Comparison of ENCODE assay signal across 22 cellular contexts in genomic region chr2:80748576-80748975, GRCh38.
"Had no signal": no experiment of that assay in that cellular context is flagged by ENCODE, and none has a peak within 500 bp of the region (broad histone marks: within the 10 kb centered on the region; RNA-seq: fewer than 3 reads in every experiment).

No MANE protein-coding gene starts in this region.

- H3K9me3 ChIP-seq: heart right ventricle, lower lobe of right lung, transverse colon, uterus had no signal

- H3K27me3 ChIP-seq: transverse colon, uterus had no signal

- ATAC-seq: activated CD8-positive, alpha-beta T cell treated with anti-CD3 and anti-CD28 coated beads, Interleukin-2, amount 10 ng/mL, durations not matched to agents 7 days and 5 days; heart right ventricle; left colon; lower lobe of right lung; sciatic nerve; stimulated activated naive B cell treated with anti-CD40 and anti-IgM and Interleukin-4, amounts not matched to agents 10 μg/mL and 1 μg/mL and 100 μg/mL, for 72 hours had no signal

- H3K36me3 ChIP-seq: heart right ventricle, lower lobe of right lung, transverse colon, uterus, WERI-Rb-1 had no signal

- H3K4me3 ChIP-seq: heart right ventricle, lower lobe of right lung, transverse colon, uterus had no signal

- H3K4me1 ChIP-seq: heart right ventricle, lower lobe of right lung, transverse colon, uterus had no signal

- H3K27ac ChIP-seq: heart right ventricle, lower lobe of right lung, transverse colon, uterus, WERI-Rb-1 had no signal

- DNase-seq: activated CD4-positive, alpha-beta T cell treated with anti-CD3 and anti-CD28 coated beads, Interleukin-2, amount 50 U/mL, for 1 hour; activated CD4-positive, CD25-positive, alpha-beta regulatory T cell treated with anti-CD3 and anti-CD28 coated beads, Interleukin-2, amount 50 U/mL, for 72 hours; activated CD8-positive, alpha-beta T cell treated with anti-CD3 and anti-CD28 coated beads, Interleukin-2, amount 10 ng/mL, durations not matched to agents 7 days and 5 days; activated gamma-delta T cell treated with Interleukin-2 at 50 U/mL for 16 hours; anterior cingulate cortex; caudate nucleus; effector CD4-positive, alpha-beta T cell; erythroblast; foreskin fibroblast; heart right ventricle; islet precursor cell; left colon; lower lobe of right lung; naive B cell; occipital lobe; stimulated activated CD4-positive, alpha-beta T cell treated with anti-CD3 and anti-CD28 coated beads, Interleukin-2, amount 100 ng/mL, for 48 hours; stimulated activated CD8-positive, alpha-beta memory T cell treated with anti-CD3 and anti-CD28 coated beads, Interleukin-4, amount 100 ng/mL, for 48 hours; stimulated activated naive B cell treated with anti-CD40 and anti-IgM and Interleukin-4, amounts not matched to agents 10 μg/mL and 1 μg/mL and 100 μg/mL, for 72 hours; transverse colon; uterus; WERI-Rb-1 had no signal
